In genomic region chr4:86108834-86109233, GRCh38 we compare ENCODE assay signal across 1 cellular context.
A peak's percentile ranks its signal among the peaks of the same experiment; 100 is the strongest.
TF ChIP-seq lines count a peak whose summit lies in the region.

No MANE protein-coding gene starts in this region.

TF ChIP-seq in HepG2, 621 proteins besides CTCF, POLR2A, EP300 and RAD21 (continued from another document and continues in another):
- no peak for TF ChIP-seq HINFP (CRISPR knock-in tag; IDR thresholded peaks at IDR 0.05; ENCODE audit: low read depth)
- TF ChIP-seq, protein P1, sequence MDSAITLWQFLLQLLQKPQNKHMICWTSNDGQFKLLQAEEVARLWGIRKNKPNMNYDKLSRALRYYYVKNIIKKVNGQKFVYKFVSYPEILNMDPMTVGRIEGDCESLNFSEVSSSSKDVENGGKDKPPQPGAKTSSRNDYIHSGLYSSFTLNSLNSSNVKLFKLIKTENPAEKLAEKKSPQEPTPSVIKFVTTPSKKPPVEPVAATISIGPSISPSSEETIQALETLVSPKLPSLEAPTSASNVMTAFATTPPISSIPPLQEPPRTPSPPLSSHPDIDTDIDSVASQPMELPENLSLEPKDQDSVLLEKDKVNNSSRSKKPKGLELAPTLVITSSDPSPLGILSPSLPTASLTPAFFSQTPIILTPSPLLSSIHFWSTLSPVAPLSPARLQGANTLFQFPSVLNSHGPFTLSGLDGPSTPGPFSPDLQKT (CRISPR knock-in tag; IDR thresholded peaks at IDR 0.05; ENCODE audit: borderline replicate concordance) = no peak
- no peak for TF ChIP-seq ZMYM3 (CRISPR knock-in tag; IDR thresholded peaks at IDR 0.05)
- no peak for TF ChIP-seq MAF1 (CRISPR knock-in tag; IDR thresholded peaks at IDR 0.05; ENCODE audit: borderline replicate concordance)
- no peak for TF ChIP-seq IRF9 (CRISPR knock-in tag; IDR thresholded peaks at IDR 0.05; ENCODE audit: borderline replicate concordance)
- no peak for TF ChIP-seq ZNF235 (CRISPR knock-in tag; IDR thresholded peaks at IDR 0.05; ENCODE audit: borderline replicate concordance)
- no peak for TF ChIP-seq ZNF550 (CRISPR knock-in tag; IDR thresholded peaks at IDR 0.05; ENCODE audit: borderline replicate concordance)
- peak; percentile 82 for TF ChIP-seq ZNF3 (CRISPR knock-in tag; IDR thresholded peaks at IDR 0.05)
- no peak for TF ChIP-seq ZNF329 (CRISPR knock-in tag; IDR thresholded peaks at IDR 0.05; ENCODE audit: low read depth)
- no peak for TF ChIP-seq ZFX (CRISPR knock-in tag; IDR thresholded peaks at IDR 0.05; ENCODE audit: low read depth)
- TF ChIP-seq ZSCAN31 (CRISPR knock-in tag; IDR thresholded peaks at IDR 0.05; ENCODE audit: low read depth) = no peak
- no peak for TF ChIP-seq ZNF770 (CRISPR knock-in tag; IDR thresholded peaks at IDR 0.05)
- no peak for TF ChIP-seq HOMEZ (CRISPR knock-in tag; IDR thresholded peaks at IDR 0.05; ENCODE audit: low read depth)
- TF ChIP-seq MXD3 (CRISPR knock-in tag; IDR thresholded peaks at IDR 0.05) = no peak
- no peak for TF ChIP-seq KDM4B (CRISPR knock-in tag; IDR thresholded peaks at IDR 0.05)
- TF ChIP-seq ATF2 (CRISPR knock-in tag; IDR thresholded peaks at IDR 0.05) = no peak
- TF ChIP-seq HOXA5 (CRISPR knock-in tag; IDR thresholded peaks at IDR 0.05) = no peak
- no peak for TF ChIP-seq SMAD3 (CRISPR knock-in tag; IDR thresholded peaks at IDR 0.05)
- no peak for TF ChIP-seq SALL2 (CRISPR knock-in tag; IDR thresholded peaks at IDR 0.05)
- TF ChIP-seq CENPX (CRISPR knock-in tag; IDR thresholded peaks at IDR 0.05) = no peak
- TF ChIP-seq SIX1 (CRISPR knock-in tag; IDR thresholded peaks at IDR 0.05; ENCODE audit: borderline replicate concordance) = no peak
- TF ChIP-seq, protein P2, sequence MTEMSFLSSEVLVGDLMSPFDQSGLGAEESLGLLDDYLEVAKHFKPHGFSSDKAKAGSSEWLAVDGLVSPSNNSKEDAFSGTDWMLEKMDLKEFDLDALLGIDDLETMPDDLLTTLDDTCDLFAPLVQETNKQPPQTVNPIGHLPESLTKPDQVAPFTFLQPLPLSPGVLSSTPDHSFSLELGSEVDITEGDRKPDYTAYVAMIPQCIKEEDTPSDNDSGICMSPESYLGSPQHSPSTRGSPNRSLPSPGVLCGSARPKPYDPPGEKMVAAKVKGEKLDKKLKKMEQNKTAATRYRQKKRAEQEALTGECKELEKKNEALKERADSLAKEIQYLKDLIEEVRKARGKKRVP (CRISPR knock-in tag; IDR thresholded peaks at IDR 0.05) = no peak
- no peak for TF ChIP-seq ZNF18 (CRISPR knock-in tag; IDR thresholded peaks at IDR 0.05; ENCODE audit: insufficient replicate concordance)
- TF ChIP-seq FOXM1 (CRISPR knock-in tag; IDR thresholded peaks at IDR 0.05) = no peak
- TF ChIP-seq ZFP1 (CRISPR knock-in tag; IDR thresholded peaks at IDR 0.05) = no peak
- no peak for TF ChIP-seq ZNF10 (CRISPR knock-in tag; IDR thresholded peaks at IDR 0.05; ENCODE audit: borderline replicate concordance, low read depth)
- peak; percentile 33; the same call in 1 of the 2 replicates for TF ChIP-seq ARID3A (IDR thresholded peaks at IDR 0.05; ENCODE audit: low read depth, low read length)
- TF ChIP-seq, protein P3, sequence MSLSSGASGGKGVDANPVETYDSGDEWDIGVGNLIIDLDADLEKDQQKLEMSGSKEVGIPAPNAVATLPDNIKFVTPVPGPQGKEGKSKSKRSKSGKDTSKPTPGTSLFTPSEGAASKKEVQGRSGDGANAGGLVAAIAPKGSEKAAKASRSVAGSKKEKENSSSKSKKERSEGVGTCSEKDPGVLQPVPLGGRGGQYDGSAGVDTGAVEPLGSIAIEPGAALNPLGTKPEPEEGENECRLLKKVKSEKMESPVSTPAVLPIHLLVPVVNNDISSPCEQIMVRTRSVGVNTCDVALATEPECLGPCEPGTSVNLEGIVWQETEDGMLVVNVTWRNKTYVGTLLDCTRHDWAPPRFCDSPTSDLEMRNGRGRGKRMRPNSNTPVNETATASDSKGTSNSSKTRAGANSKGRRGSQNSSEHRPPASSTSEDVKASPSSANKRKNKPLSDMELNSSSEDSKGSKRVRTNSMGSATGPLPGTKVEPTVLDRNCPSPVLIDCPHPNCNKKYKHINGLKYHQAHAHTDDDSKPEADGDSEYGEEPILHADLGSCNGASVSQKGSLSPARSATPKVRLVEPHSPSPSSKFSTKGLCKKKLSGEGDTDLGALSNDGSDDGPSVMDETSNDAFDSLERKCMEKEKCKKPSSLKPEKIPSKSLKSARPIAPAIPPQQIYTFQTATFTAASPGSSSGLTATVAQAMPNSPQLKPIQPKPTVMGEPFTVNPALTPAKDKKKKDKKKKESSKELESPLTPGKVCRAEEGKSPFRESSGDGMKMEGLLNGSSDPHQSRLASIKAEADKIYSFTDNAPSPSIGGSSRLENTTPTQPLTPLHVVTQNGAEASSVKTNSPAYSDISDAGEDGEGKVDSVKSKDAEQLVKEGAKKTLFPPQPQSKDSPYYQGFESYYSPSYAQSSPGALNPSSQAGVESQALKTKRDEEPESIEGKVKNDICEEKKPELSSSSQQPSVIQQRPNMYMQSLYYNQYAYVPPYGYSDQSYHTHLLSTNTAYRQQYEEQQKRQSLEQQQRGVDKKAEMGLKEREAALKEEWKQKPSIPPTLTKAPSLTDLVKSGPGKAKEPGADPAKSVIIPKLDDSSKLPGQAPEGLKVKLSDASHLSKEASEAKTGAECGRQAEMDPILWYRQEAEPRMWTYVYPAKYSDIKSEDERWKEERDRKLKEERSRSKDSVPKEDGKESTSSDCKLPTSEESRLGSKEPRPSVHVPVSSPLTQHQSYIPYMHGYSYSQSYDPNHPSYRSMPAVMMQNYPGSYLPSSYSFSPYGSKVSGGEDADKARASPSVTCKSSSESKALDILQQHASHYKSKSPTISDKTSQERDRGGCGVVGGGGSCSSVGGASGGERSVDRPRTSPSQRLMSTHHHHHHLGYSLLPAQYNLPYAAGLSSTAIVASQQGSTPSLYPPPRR (CRISPR knock-in tag; IDR thresholded peaks at IDR 0.05; ENCODE audit: borderline replicate concordance) = peak; percentile 61; the same call in 1 of the 2 replicates
- TF ChIP-seq, protein P4, sequence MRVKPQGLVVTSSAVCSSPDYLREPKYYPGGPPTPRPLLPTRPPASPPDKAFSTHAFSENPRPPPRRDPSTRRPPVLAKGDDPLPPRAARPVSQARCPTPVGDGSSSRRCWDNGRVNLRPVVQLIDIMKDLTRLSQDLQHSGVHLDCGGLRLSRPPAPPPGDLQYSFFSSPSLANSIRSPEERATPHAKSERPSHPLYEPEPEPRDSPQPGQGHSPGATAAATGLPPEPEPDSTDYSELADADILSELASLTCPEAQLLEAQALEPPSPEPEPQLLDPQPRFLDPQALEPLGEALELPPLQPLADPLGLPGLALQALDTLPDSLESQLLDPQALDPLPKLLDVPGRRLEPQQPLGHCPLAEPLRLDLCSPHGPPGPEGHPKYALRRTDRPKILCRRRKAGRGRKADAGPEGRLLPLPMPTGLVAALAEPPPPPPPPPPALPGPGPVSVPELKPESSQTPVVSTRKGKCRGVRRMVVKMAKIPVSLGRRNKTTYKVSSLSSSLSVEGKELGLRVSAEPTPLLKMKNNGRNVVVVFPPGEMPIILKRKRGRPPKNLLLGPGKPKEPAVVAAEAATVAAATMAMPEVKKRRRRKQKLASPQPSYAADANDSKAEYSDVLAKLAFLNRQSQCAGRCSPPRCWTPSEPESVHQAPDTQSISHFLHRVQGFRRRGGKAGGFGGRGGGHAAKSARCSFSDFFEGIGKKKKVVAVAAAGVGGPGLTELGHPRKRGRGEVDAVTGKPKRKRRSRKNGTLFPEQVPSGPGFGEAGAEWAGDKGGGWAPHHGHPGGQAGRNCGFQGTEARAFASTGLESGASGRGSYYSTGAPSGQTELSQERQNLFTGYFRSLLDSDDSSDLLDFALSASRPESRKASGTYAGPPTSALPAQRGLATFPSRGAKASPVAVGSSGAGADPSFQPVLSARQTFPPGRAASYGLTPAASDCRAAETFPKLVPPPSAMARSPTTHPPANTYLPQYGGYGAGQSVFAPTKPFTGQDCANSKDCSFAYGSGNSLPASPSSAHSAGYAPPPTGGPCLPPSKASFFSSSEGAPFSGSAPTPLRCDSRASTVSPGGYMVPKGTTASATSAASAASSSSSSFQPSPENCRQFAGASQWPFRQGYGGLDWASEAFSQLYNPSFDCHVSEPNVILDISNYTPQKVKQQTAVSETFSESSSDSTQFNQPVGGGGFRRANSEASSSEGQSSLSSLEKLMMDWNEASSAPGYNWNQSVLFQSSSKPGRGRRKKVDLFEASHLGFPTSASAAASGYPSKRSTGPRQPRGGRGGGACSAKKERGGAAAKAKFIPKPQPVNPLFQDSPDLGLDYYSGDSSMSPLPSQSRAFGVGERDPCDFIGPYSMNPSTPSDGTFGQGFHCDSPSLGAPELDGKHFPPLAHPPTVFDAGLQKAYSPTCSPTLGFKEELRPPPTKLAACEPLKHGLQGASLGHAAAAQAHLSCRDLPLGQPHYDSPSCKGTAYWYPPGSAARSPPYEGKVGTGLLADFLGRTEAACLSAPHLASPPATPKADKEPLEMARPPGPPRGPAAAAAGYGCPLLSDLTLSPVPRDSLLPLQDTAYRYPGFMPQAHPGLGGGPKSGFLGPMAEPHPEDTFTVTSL (CRISPR knock-in tag; IDR thresholded peaks at IDR 0.05; ENCODE audit: borderline replicate concordance) = peak; percentile 67; the same call in 1 of the 2 replicates
